1 cellular context compared by ENCODE assay signal in the genomic region with DNA sequence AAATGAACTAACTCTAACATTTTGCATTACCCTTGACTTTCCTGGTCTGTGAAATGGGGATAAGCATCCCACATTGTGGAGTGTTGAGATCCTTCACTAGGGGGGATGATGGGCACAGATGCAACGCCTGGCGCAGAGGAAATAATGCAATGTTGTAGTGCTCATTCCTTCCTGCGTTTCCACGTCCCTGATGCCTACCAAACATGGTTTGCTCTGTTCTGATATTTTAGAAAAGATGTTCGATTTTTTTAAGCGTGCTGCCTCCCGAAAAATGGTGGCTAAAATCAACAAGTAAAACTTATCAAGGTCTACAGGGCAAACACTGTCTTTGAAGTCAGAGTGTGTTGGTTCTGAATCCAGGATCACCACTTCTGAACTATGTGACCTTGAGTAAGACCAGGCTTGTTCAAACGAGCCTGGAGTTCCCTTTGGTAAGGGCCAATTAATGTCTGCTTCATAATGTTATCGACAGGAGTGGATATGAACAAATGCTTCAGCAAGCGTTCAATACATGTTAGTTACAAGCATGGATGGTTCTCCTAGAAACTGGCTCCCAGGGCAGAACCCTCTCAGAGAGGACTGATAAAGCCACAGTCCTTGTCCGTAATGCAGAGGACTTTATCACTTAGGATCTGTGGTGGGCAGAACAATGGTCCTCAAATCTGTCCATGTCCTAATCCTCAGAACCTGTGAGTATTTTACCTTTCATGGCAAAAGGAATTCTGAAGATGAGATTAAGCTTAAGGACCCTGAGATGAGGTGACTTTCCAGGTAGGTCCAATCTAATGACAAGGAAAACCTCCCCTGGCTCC.
TF ChIP-seq lines count a peak whose summit lies in the region.

No MANE protein-coding gene starts in this region.

TF ChIP-seq in K562, 482 proteins besides CTCF, POLR2A, EP300 and RAD21:
- TF ChIP-seq RBM25 (IDR thresholded peaks at IDR 0.05; ENCODE audit: low read depth, low read length, severe bottlenecking), result peak; percentile 46
- no peak for TF ChIP-seq ZNF324 (CRISPR knock-in tag; IDR thresholded peaks at IDR 0.05)
TF ChIP-seq in K562: peak in this region for 1.
